1 cellular context compared by ENCODE assay signal in the genomic region with DNA sequence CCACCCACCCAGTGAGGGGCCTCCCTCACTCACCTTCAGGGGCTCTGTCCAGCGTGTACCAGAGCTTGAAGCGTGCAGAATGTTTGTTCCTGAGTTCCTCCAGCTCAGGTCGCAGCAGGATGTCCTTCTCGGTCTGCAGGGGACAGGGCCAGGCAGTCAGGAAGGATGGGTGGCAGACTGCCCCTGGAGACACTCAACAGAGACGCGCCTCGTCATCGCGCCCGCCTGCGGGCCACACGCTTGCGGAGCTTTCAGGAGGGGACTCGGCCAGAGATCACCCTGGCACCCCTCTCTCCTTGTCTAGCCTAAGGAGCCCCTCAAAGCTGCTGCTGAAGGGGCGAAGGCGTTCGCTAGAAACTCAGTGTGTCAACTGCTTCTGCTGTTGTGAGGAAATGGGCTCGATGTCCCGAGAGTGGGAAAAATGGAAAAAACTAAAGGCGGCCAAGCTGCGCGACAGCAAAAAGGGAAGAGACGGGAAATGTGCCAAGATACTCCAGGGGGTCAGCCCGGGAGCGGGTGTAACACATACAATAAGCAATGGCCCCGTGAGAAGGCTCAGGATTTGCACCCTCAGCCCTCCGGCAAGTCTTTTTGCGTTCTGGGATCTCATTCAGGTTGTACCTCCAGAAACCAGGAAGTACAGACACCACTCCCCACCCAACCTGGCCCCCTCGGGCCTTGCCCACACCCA.
TF ChIP-seq lines count a peak whose summit lies in the region.

No MANE protein-coding gene starts in this region.

TF ChIP-seq in HEK293, 187 proteins besides CTCF, POLR2A, EP300 and RAD21 (continued from another document):
- TF ChIP-seq REST (tag by site-specific recombination; IDR thresholded peaks at IDR 0.05) (peak; percentile 52; the same call in 1 of the 2 replicates), ZIC2 (tag by site-specific recombination; IDR thresholded peaks at IDR 0.05) (0 out of 2 replicates have a peak, but pooled peaks have one; percentile 15), ZBTB10 (tag by site-specific recombination; IDR thresholded peaks at IDR 0.05) (no peak), OVOL3 (tag by site-specific recombination; IDR thresholded peaks at IDR 0.05) (no peak), TSHZ1 (tag by site-specific recombination; IDR thresholded peaks at IDR 0.05; ENCODE audit: borderline replicate concordance) (no peak), ZNF785 (tag by site-specific recombination; IDR thresholded peaks at IDR 0.05) (no peak), ZBTB8A (tag by site-specific recombination; IDR thresholded peaks at IDR 0.05) (peak; percentile 89), ZNF24 (tag by site-specific recombination; IDR thresholded peaks at IDR 0.05) (no peak)
TF ChIP-seq in HEK293: peak in this region for 3.
